In genomic region chr14:74855021-74855420, GRCh38 we compare ENCODE assay signal across 25 cellular contexts. TPM values are rescaled to one million over a fixed set of nuclear protein-coding genes. Genes with fewer than 3 reads are reported as not detected.
"Had no signal": no experiment of that assay in that cellular context is flagged by ENCODE, and none has a peak within 500 bp of the region (broad histone marks: within the 10 kb centered on the region; RNA-seq: fewer than 3 reads in every experiment).

No MANE protein-coding gene starts in this region.

- H3K27me3 Mint-ChIP-seq: memory B cell; natural killer cell treated with Interleukin-12 subunit alpha and Interleukin-12 subunit beta and Interleukin-15 and Interleukin-18, amount 100 ng/mL, for 72 hours; stimulated activated memory B cell treated with anti-CD40 and anti-IgM and Interleukin-4, amounts not matched to agents 10 μg/mL and 1 μg/mL and 100 μg/mL, for 72 hours; stimulated activated naive CD8-positive, alpha-beta T cell treated with anti-CD3 and anti-CD28 coated beads, Interleukin-15, Interleukin-2, amounts not matched to agents 100 ng/mL and 50 ng/mL, for 24 hours had no signal

- H3K9me3 Mint-ChIP-seq: memory B cell; natural killer cell treated with Interleukin-12 subunit alpha and Interleukin-12 subunit beta and Interleukin-15 and Interleukin-18, amount 100 ng/mL, for 72 hours; neural progenitor cell; stimulated activated memory B cell treated with anti-CD40 and anti-IgM and Interleukin-4, amounts not matched to agents 10 μg/mL and 1 μg/mL and 100 μg/mL, for 72 hours; stimulated activated naive CD8-positive, alpha-beta T cell treated with anti-CD3 and anti-CD28 coated beads, Interleukin-15, Interleukin-2, amounts not matched to agents 100 ng/mL and 50 ng/mL, for 24 hours had no signal

- H3K4me3 Mint-ChIP-seq: memory B cell; natural killer cell treated with Interleukin-12 subunit alpha and Interleukin-12 subunit beta and Interleukin-15 and Interleukin-18, amount 100 ng/mL, for 72 hours; neural progenitor cell; stimulated activated memory B cell treated with anti-CD40 and anti-IgM and Interleukin-4, amounts not matched to agents 10 μg/mL and 1 μg/mL and 100 μg/mL, for 72 hours; stimulated activated naive CD8-positive, alpha-beta T cell treated with anti-CD3 and anti-CD28 coated beads, Interleukin-15, Interleukin-2, amounts not matched to agents 100 ng/mL and 50 ng/mL, for 24 hours had no signal

- H3K27me3 ChIP-seq: esophagus squamous epithelium, gastrocnemius medialis, left lung, neural progenitor cell, right lobe of liver, spleen, testis, tibial nerve, upper lobe of right lung, vagina had no signal

- H3K4me3 ChIP-seq: esophagus squamous epithelium, gastrocnemius medialis, left lung, lower lobe of right lung, neural progenitor cell, psoas muscle, right lobe of liver, spleen, testis, tibial nerve, upper lobe of right lung, vagina had no signal

- H2AFZ ChIP-seq: neural progenitor cell had no signal

- H3K4me2 ChIP-seq: neural progenitor cell had no signal

- H3K36me3 Mint-ChIP-seq: memory B cell; natural killer cell treated with Interleukin-12 subunit alpha and Interleukin-12 subunit beta and Interleukin-15 and Interleukin-18, amount 100 ng/mL, for 72 hours; neural progenitor cell; stimulated activated memory B cell treated with anti-CD40 and anti-IgM and Interleukin-4, amounts not matched to agents 10 μg/mL and 1 μg/mL and 100 μg/mL, for 72 hours had no signal

- H3K27ac ChIP-seq: gastrocnemius medialis, left lung, lower lobe of right lung, neural progenitor cell, psoas muscle, right lobe of liver, testis, tibial nerve, upper lobe of right lung, vagina had no signal

- ATAC-seq: gastrocnemius medialis; lower lobe of right lung; natural killer cell treated with Interleukin-12 subunit alpha and Interleukin-12 subunit beta and Interleukin-15 and Interleukin-18, amount 100 ng/mL, for 72 hours had no signal

- H3K9me3 ChIP-seq: esophagus squamous epithelium, gastrocnemius medialis, left lung, lower lobe of right lung, psoas muscle, right lobe of liver, spleen, testis, tibial nerve, upper lobe of right lung, vagina had no signal

- H3K27ac Mint-ChIP-seq: natural killer cell treated with Interleukin-12 subunit alpha and Interleukin-12 subunit beta and Interleukin-15 and Interleukin-18, amount 100 ng/mL, for 72 hours; neural progenitor cell; stimulated activated memory B cell treated with anti-CD40 and anti-IgM and Interleukin-4, amounts not matched to agents 10 μg/mL and 1 μg/mL and 100 μg/mL, for 72 hours; stimulated activated naive CD8-positive, alpha-beta T cell treated with anti-CD3 and anti-CD28 coated beads, Interleukin-15, Interleukin-2, amounts not matched to agents 100 ng/mL and 50 ng/mL, for 24 hours had no signal

- DNase-seq: dermis blood vessel endothelial cell; esophagus squamous epithelium; gastrocnemius medialis; glutamatergic neuron; islet precursor cell; left lung; lower lobe of right lung; midbrain; nucleus accumbens; psoas muscle; retina; right lobe of liver; spleen; stimulated activated CD4-positive, alpha-beta T cell treated with anti-CD3 and anti-CD28 coated beads, Interleukin-15, amount 100 ng/mL, for 24 hours; stimulated activated CD4-positive, alpha-beta T cell treated with anti-CD3 and anti-CD28 coated beads, Interleukin-1b, Interleukin-23, amount 100 ng/mL, for 48 hours; stimulated activated CD4-positive, alpha-beta T cell treated with anti-CD3 and anti-CD28 coated beads, Interleukin-4, amount 100 ng/mL, for 24 hours; testis; upper lobe of right lung had no signal

- H3K4me1 ChIP-seq: neural progenitor cell had no signal

- H3K36me3 ChIP-seq: esophagus squamous epithelium, gastrocnemius medialis, left lung, lower lobe of right lung, neural progenitor cell, right lobe of liver, spleen, tibial nerve, upper lobe of right lung, vagina had no signal

- H3K9ac ChIP-seq: neural progenitor cell had no signal

RNA-seq across cellular contexts. Expression of gene PROX2, which starts 20.9 kb away (rescaled TPM):
- polyA plus RNA-seq: psoas muscle had no signal
